1 cellular context compared by ENCODE assay signal in genomic region chr13:113976711-113977684, GRCh38.
TF ChIP-seq lines count a peak whose summit lies in the region.

No MANE protein-coding gene starts in this region.

TF ChIP-seq in GM23338, 12 proteins besides CTCF, POLR2A, EP300 and RAD21 (continued from another document):
- no peak for TF ChIP-seq ZNF462 (CRISPR knock-in tag; IDR thresholded peaks at IDR 0.05)
- no peak for TF ChIP-seq EZH2phosphoT487 (IDR thresholded peaks at IDR 0.05; ENCODE audit: unreplicated experiment)
- no peak for TF ChIP-seq STAT1 (IDR thresholded peaks at IDR 0.05; ENCODE audit: unreplicated experiment)
- no peak for TF ChIP-seq ZNF331 (CRISPR knock-in tag; IDR thresholded peaks at IDR 0.05; ENCODE audit: low read depth)
- TF ChIP-seq NANOG (IDR thresholded peaks at IDR 0.05; ENCODE audit: borderline replicate concordance), result no peak
- TF ChIP-seq ZNF114 (CRISPR knock-in tag; IDR thresholded peaks at IDR 0.05), result no peak
- TF ChIP-seq CREB1 (CRISPR knock-in tag; IDR thresholded peaks at IDR 0.05; ENCODE audit: low read depth), result no peak
- no peak for TF ChIP-seq JUNB (IDR thresholded peaks at IDR 0.05; ENCODE audit: unreplicated experiment)
